20 cellular contexts compared by ENCODE assay signal in genomic region chr2:25112113-25112512, GRCh38. TPM values are rescaled to one million over a fixed set of nuclear protein-coding genes. Genes with fewer than 3 reads are reported as not detected.
DNase-seq lines count a peak whose midpoint lies in the region; ATAC-seq and TF ChIP-seq lines count a peak whose summit lies in the region.
"Had no signal": no experiment of that assay in that cellular context is flagged by ENCODE, and none has a peak within 500 bp of the region (broad histone marks: within the 10 kb centered on the region; RNA-seq: fewer than 3 reads in every experiment).

No MANE protein-coding gene starts in this region.

- H3K4me2 ChIP-seq in GM23248 (ENCODE audit: unreplicated experiment) = no peak overlapping the region

- H3K4me3 Mint-ChIP-seq in natural killer cell treated with Interleukin-12 subunit alpha and Interleukin-12 subunit beta and Interleukin-15 and Interleukin-18, amount 100 ng/mL, for 72 hours = no peak overlapping the region
- H3K4me3 Mint-ChIP-seq in natural killer cell = no peak overlapping the region
- H3K4me3 Mint-ChIP-seq in glutamatergic neuron (ENCODE audit: unreplicated experiment) = no peak overlapping the region
- H3K4me3 Mint-ChIP-seq: CD8-positive, alpha-beta memory T cell had no signal

- 0 out of 2 replicates have a peak, but pooled peaks cover 8% of the 10 kb centered on the region for H3F3A ChIP-seq in GM23248 (ENCODE audit: insufficient read depth)

- H3K36me3 ChIP-seq in GM23248 (ENCODE audit: low read depth) (no peaks in the 10 kb centered on the region), tibial nerve (peaks cover 0 to 8% (median 0%) of the 10 kb centered on the region in 3 donors)

- no peak overlapping the region for H3K27ac Mint-ChIP-seq in natural killer cell treated with Interleukin-12 subunit alpha and Interleukin-12 subunit beta and Interleukin-15 and Interleukin-18, amount 100 ng/mL, for 72 hours
- H3K27ac Mint-ChIP-seq in natural killer cell (no peak overlapping the region), glutamatergic neuron (ENCODE audit: unreplicated experiment) (peak overlapping the region; percentile 13)
- H3K27ac Mint-ChIP-seq: CD8-positive, alpha-beta memory T cell had no signal

- no peak overlapping the region for H3K4me3 ChIP-seq in GM23248
- H3K4me3 ChIP-seq in tibial nerve = no peak overlapping the region

- H3K27me3 ChIP-seq in GM23248 (replicated peaks; ENCODE audit: insufficient read depth) (no peaks in the 10 kb centered on the region), tibial nerve (no peaks in the 10 kb centered on the region)

- H3K79me2 ChIP-seq in GM23248 (ENCODE audit: insufficient read depth) = no peaks in the 10 kb centered on the region

- H3K9me3 Mint-ChIP-seq in natural killer cell treated with Interleukin-12 subunit alpha and Interleukin-12 subunit beta and Interleukin-15 and Interleukin-18, amount 100 ng/mL, for 72 hours = no peaks in the 10 kb centered on the region
- H3K9me3 Mint-ChIP-seq in natural killer cell = no peaks in the 10 kb centered on the region
- no peaks in the 10 kb centered on the region for H3K9me3 Mint-ChIP-seq in glutamatergic neuron (ENCODE audit: unreplicated experiment)
- H3K9me3 Mint-ChIP-seq: CD8-positive, alpha-beta memory T cell had no signal

- H3K36me3 Mint-ChIP-seq in natural killer cell treated with Interleukin-12 subunit alpha and Interleukin-12 subunit beta and Interleukin-15 and Interleukin-18, amount 100 ng/mL, for 72 hours = no peaks in the 10 kb centered on the region
- no peaks in the 10 kb centered on the region for H3K36me3 Mint-ChIP-seq in natural killer cell
- H3K36me3 Mint-ChIP-seq in glutamatergic neuron (ENCODE audit: unreplicated experiment) = no peaks in the 10 kb centered on the region
- H3K36me3 Mint-ChIP-seq: CD8-positive, alpha-beta memory T cell had no signal

- H3K27me3 Mint-ChIP-seq in natural killer cell treated with Interleukin-12 subunit alpha and Interleukin-12 subunit beta and Interleukin-15 and Interleukin-18, amount 100 ng/mL, for 72 hours = peaks cover 15 to 23% of the 10 kb centered on the region in 2 donors
- peaks cover 9 to 11% of the 10 kb centered on the region in 2 donors for H3K27me3 Mint-ChIP-seq in natural killer cell (ENCODE audit: low read depth in 2 of 2)
- H3K27me3 Mint-ChIP-seq in glutamatergic neuron (ENCODE audit: unreplicated experiment) = peaks cover 2% of the 10 kb centered on the region

- TF ChIP-seq EP300 in tibial nerve (IDR thresholded peaks at IDR 0.05) = no peak

- DNase-seq in natural killer cell treated with Interleukin-12 subunit alpha and Interleukin-12 subunit beta and Interleukin-15 and Interleukin-18, amount 100 ng/mL, for 72 hours (ENCODE audit: low spot score) = no peak
- no peak for DNase-seq in natural killer cell
- peak; percentile 11 for DNase-seq in GM23248
- DNase-seq in glutamatergic neuron = peak; percentile 37
- DNase-seq in tibial nerve (ENCODE audit: low spot score in 2 of 2) = no peak
- DNase-seq in erythroblast (lab: John Stamatoyannopoulos, UW) = no peak
- DNase-seq: Calu3; CD8-positive, alpha-beta memory T cell; DMS153; NCI-H1092 treated with DMSO at 0.1 percent for 48 hours; NCI-H1436 treated with DMSO at 0.1 percent for 48 hours; NCI-H2029; NCI-H226; NCI-H510A treated with DMSO at 0.1 percent for 48 hours; NCI-H748 treated with DMSO at 0.1 percent for 48 hours had no signal

- no peak overlapping the region for H3K9ac ChIP-seq in GM23248

- TF ChIP-seq POLR2A in tibial nerve (IDR thresholded peaks at IDR 0.05) (no peak), erythroblast (IDR thresholded peaks at IDR 0.05; ENCODE audit: low read length) (no peak)

- intact Hi-C loops in natural killer cell (cut with micrococcal nuclease) = no loop called here

- no peak overlapping the region for H2AFZ ChIP-seq in GM23248

- H3K4me1 Mint-ChIP-seq in natural killer cell treated with Interleukin-12 subunit alpha and Interleukin-12 subunit beta and Interleukin-15 and Interleukin-18, amount 100 ng/mL, for 72 hours (ENCODE audit: low read depth in 2 of 2) = no peaks in the 10 kb centered on the region
- H3K4me1 Mint-ChIP-seq in natural killer cell (no peaks in the 10 kb centered on the region), glutamatergic neuron (ENCODE audit: low read depth, unreplicated experiment) (peaks cover 17% of the 10 kb centered on the region)
- H3K4me1 Mint-ChIP-seq: CD8-positive, alpha-beta memory T cell had no signal

- no peaks in the 10 kb centered on the region for H3K9me2 ChIP-seq in GM23248 (ENCODE audit: insufficient read depth)

- H4K20me1 ChIP-seq in GM23248 (ENCODE audit: insufficient read depth) = no peaks in the 10 kb centered on the region

- H3K9me3 ChIP-seq in GM23248 (ENCODE audit: low read depth) (no peaks in the 10 kb centered on the region), tibial nerve (no peaks in the 10 kb centered on the region)

- no peak overlapping the region for H3K27ac ChIP-seq in GM23248
- no peak overlapping the region for H3K27ac ChIP-seq in tibial nerve
- H3K27ac ChIP-seq: C4-2B had no signal

- in situ Hi-C loops in GM23248 (cut with MboI) = no loop called here

- H3K4me1 ChIP-seq in GM23248 (ENCODE audit: insufficient read depth) (peaks cover 5% of the 10 kb centered on the region), tibial nerve (no peaks in the 10 kb centered on the region)

- no peak for TF ChIP-seq CTCF in natural killer cell (IDR thresholded peaks at IDR 0.05)
- TF ChIP-seq CTCF in glutamatergic neuron (IDR thresholded peaks at IDR 0.05; ENCODE audit: partially characterized antibody, unreplicated experiment) = no peak
- TF ChIP-seq CTCF in tibial nerve (IDR thresholded peaks at IDR 0.05) = no peak

- WGBS in GM23248 (ENCODE audit: low coverage in 1 of 2, low lambda C conversion rate in 2 of 2, missing lambda C conversion rate in 2 of 2), 2 experiments = 62 to 78% methylated on average over 3 of the region's 3 CpGs
- 82 to 90% methylated on average over 3 of the region's 3 CpGs for WGBS in tibial nerve, 2 donors

- ATAC-seq in natural killer cell treated with Interleukin-12 subunit alpha and Interleukin-12 subunit beta and Interleukin-15 and Interleukin-18, amount 100 ng/mL, for 72 hours = peak; percentile 28 to 50
- ATAC-seq in natural killer cell (no peak), HG03565 (IDR thresholded peaks at IDR 0.05; ENCODE audit: unreplicated experiment) (no peak)
- ATAC-seq: Panc1 had no signal

RNA-seq across cellular contexts. Expression of gene POMC, which starts 56.3 kb away (rescaled TPM):
- 1 to 10 TPM; 3.4 to 5.2 TPM for total RNA-seq in natural killer cell treated with Interleukin-12 subunit alpha and Interleukin-12 subunit beta and Interleukin-15 and Interleukin-18, amount 100 ng/mL, for 72 hours
- 1 to 10 TPM; 4.9 to 6.6 (median 6.0) TPM for total RNA-seq in natural killer cell
- total RNA-seq in GM23248 (2014; rRNA removed; shearing (Covaris generic)) = 2.5 and 5.8 TPM in 2 replicates
- 3.3 and 3.6 TPM in 2 replicates for polyA plus RNA-seq in GM23248 (2016; fragmentation: Nextera tagmentation; extraction: Ambion mirVana)
- 0.29 TPM for total RNA-seq in glutamatergic neuron (ENCODE audit: unreplicated experiment)
- 10 to 100 TPM in 1 of 4 donors, 1 to 10 TPM in 3; 4.5 to 29.9 (median 9.2) TPM for total RNA-seq in tibial nerve
- total RNA-seq: Calu3, H4, LHCN-M2 had no signal

Comparison
In these comparisons a context has a peak if more than half of its experiments do, and no peak if none do; other contexts are left out.
1. ATAC-seq: peak in natural killer cell treated with Interleukin-12 subunit alpha and Interleukin-12 subunit beta and Interleukin-15 and Interleukin-18, amount 100 ng/mL, for 72 hours (2 of 2); none in natural killer cell (0 of 3) and HG03565 (single experiment).
2. DNase-seq: peak in GM23248 (single experiment) and glutamatergic neuron (single experiment); none in natural killer cell treated with Interleukin-12 subunit alpha and Interleukin-12 subunit beta and Interleukin-15 and Interleukin-18, amount 100 ng/mL, for 72 hours (single experiment), natural killer cell (single experiment), tibial nerve (0 of 2) and erythroblast (0 of 2).